Comparison of ENCODE assay signal across 1 cellular context in the genomic region with DNA sequence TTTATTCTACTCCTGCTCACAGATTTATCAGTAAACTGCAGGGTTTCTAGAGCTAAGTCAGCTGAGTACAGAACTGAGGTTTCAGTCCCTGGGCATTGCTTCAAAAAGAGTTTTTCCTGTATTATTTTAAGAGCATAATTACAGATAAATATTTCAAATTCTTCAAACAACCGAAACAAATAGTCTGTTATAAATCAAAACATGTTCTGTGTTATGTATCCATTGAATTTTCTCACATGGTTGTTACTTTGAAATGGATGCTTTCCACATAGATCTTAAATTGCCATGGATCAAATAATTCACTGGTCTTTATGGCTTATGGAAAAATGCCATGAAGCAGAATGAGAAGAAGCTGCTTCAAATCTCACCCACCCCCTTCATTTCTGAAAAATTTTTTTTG.
TF ChIP-seq lines count a peak whose summit lies in the region.

No MANE protein-coding gene starts in this region.

TF ChIP-seq in HepG2, 621 proteins besides CTCF, POLR2A, EP300 and RAD21 (continued from another document):
- TF ChIP-seq, protein P1, sequence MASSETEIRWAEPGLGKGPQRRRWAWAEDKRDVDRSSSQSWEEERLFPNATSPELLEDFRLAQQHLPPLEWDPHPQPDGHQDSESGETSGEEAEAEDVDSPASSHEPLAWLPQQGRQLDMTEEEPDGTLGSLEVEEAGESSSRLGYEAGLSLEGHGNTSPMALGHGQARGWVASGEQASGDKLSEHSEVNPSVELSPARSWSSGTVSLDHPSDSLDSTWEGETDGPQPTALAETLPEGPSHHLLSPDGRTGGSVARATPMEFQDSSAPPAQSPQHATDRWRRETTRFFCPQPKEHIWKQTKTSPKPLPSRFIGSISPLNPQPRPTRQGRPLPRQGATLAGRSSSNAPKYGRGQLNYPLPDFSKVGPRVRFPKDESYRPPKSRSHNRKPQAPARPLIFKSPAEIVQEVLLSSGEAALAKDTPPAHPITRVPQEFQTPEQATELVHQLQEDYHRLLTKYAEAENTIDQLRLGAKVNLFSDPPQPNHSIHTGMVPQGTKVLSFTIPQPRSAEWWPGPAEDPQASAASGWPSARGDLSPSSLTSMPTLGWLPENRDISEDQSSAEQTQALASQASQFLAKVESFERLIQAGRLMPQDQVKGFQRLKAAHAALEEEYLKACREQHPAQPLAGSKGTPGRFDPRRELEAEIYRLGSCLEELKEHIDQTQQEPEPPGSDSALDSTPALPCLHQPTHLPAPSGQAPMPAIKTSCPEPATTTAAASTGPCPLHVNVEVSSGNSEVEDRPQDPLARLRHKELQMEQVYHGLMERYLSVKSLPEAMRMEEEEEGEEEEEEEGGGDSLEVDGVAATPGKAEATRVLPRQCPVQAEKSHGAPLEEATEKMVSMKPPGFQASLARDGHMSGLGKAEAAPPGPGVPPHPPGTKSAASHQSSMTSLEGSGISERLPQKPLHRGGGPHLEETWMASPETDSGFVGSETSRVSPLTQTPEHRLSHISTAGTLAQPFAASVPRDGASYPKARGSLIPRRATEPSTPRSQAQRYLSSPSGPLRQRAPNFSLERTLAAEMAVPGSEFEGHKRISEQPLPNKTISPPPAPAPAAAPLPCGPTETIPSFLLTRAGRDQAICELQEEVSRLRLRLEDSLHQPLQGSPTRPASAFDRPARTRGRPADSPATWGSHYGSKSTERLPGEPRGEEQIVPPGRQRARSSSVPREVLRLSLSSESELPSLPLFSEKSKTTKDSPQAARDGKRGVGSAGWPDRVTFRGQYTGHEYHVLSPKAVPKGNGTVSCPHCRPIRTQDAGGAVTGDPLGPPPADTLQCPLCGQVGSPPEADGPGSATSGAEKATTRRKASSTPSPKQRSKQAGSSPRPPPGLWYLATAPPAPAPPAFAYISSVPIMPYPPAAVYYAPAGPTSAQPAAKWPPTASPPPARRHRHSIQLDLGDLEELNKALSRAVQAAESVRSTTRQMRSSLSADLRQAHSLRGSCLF (CRISPR knock-in tag; IDR thresholded peaks at IDR 0.05; ENCODE audit: borderline replicate concordance), result no peak
- TF ChIP-seq SUZ12 (IDR thresholded peaks at IDR 0.05; ENCODE audit: low read depth, low read length), result no peak
- TF ChIP-seq ZFP1 (CRISPR knock-in tag; IDR thresholded peaks at IDR 0.05), result no peak
- TF ChIP-seq TRIM24 (CRISPR knock-in tag; IDR thresholded peaks at IDR 0.05), result no peak
- TF ChIP-seq ZNF326 (CRISPR knock-in tag; IDR thresholded peaks at IDR 0.05; ENCODE audit: borderline replicate concordance), result no peak
- TF ChIP-seq ZNF788 (CRISPR knock-in tag; IDR thresholded peaks at IDR 0.05; ENCODE audit: borderline replicate concordance), result no peak
- no peak for TF ChIP-seq ZNF547 (CRISPR knock-in tag; IDR thresholded peaks at IDR 0.05)
- TF ChIP-seq, protein P2, sequence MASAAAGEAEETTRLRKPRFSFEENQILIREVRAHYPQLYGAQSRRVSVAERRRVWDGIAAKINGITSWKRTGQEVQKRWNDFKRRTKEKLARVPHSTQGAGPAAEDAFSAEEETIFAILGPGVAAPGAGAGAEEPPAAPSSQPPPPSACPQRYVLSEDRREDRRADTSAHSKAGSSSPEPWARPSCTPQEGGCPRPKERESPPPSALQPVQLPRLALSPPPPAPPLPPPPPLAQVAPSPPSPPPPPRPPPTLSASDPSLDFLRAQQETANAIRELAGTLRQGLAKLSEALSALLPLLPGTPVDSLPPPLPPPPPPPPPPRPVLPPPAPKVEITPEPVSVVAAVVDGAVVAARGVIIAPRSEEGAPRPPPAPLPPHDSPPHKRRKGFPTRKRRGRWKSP (CRISPR knock-in tag; IDR thresholded peaks at IDR 0.05), result no peak
- no peak for TF ChIP-seq ZMAT3 (CRISPR knock-in tag; conservative IDR thresholded peaks at IDR 0.05)
- TF ChIP-seq NR2F2 (IDR thresholded peaks at IDR 0.05; ENCODE audit: borderline replicate concordance, low read depth), result no peak
